7 cellular contexts compared by ENCODE assay signal in the genomic region with DNA sequence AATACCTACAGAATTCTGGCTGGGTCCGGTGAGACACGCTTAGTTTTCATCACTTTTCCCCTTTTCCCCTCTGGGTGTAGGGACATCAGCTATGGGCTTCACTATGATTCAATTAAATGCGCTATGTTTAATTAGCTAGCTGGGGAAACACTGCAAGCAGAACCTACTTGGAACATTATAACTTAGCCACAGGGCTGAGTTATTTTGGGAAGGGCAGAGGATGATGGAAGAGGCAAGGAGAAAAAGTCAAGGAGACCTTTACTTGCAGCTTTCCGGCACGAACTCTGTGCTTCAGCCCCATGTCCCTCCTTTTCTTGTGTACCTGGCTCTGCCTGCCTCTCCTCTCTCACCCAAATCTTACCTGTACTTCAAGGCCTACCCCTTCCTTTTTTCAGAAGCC.
"Had no signal": no experiment of that assay in that cellular context is flagged by ENCODE, and none has a peak within 500 bp of the region (broad histone marks: within the 10 kb centered on the region; RNA-seq: fewer than 3 reads in every experiment).

No MANE protein-coding gene starts in this region.

- H3K36me3 ChIP-seq: HAP-1 had no signal

- H3K27ac Mint-ChIP-seq: HFFc6 had no signal

- H3K4me3 Mint-ChIP-seq: HFFc6 had no signal

- H3K4me3 ChIP-seq: HAP-1, K562 had no signal

- H3K9me3 Mint-ChIP-seq: HFFc6 had no signal

- ATAC-seq: HCT116, K562 had no signal

- H3K4me1 ChIP-seq: HAP-1 had no signal

- DNase-seq: GOT3, H7, HFFc6, IMR-90 had no signal
